In genomic region chr11:6619021-6619745, GRCh38 we compare ENCODE assay signal across 1 cellular context.
TF ChIP-seq lines count a peak whose summit lies in the region.

Gene TPP1 (minus strand): TSS chr11:6619422. CDS start chr11:6619400, 22 bp downstream.

TF ChIP-seq in H1, 55 proteins besides CTCF, POLR2A, EP300 and RAD21 (continued from another document):
- TF ChIP-seq CHD7 (IDR thresholded peaks at IDR 0.05; ENCODE audit: insufficient replicate concordance, low read length) (no peak), JUND (IDR thresholded peaks at IDR 0.05; ENCODE audit: low read length) (no peak), USF2 (IDR thresholded peaks at IDR 0.05; ENCODE audit: low read length) (peak; percentile 99), FOSL1 (IDR thresholded peaks at IDR 0.05; ENCODE audit: insufficient read depth, low read depth, low read length) (no peak), PHF8 (conservative IDR thresholded peaks at IDR 0.05; ENCODE audit: low read depth, low read length) (peak; percentile 75), KDM4A (IDR thresholded peaks at IDR 0.05; ENCODE audit: low read depth, low read length, severe bottlenecking) (peak; percentile 67), CEBPB (IDR thresholded peaks at IDR 0.05; ENCODE audit: low read depth, low read length) (no peak), E2F6 (IDR thresholded peaks at IDR 0.05) (0 out of 2 replicates have a peak, but pooled peaks have one; percentile 26), GABPA (IDR thresholded peaks at IDR 0.05; ENCODE audit: borderline replicate concordance, insufficient read depth, low read length) (no peak), CREB1 (IDR thresholded peaks at IDR 0.05) (peak; percentile 98), NANOG (IDR thresholded peaks at IDR 0.05; ENCODE audit: insufficient read depth, low read depth, low read length, poor library complexity, severe bottlenecking) (no peak), CHD2 (IDR thresholded peaks at IDR 0.05; ENCODE audit: low read length) (0 out of 2 replicates have a peak, but pooled peaks have one; percentile 31), SP1 (IDR thresholded peaks at IDR 0.05; ENCODE audit: low read depth, low read length) (peak; percentile 75), KDM5A (IDR thresholded peaks at IDR 0.05; ENCODE audit: low read length) (no peak; the same call in 1 of the 2 replicates), BCL11A (IDR thresholded peaks at IDR 0.05; ENCODE audit: low read depth in 2 of 2, low read length in 2 of 2) (no peak), ASH2L (IDR thresholded peaks at IDR 0.05; ENCODE audit: low read length) (no peak), YY1 (IDR thresholded peaks at IDR 0.05; ENCODE audit: low read depth, low read length) (no peak), GTF2F1 (IDR thresholded peaks at IDR 0.05; ENCODE audit: borderline replicate concordance, low read depth, low read length) (no peak), POLR2AphosphoS5 (IDR thresholded peaks at IDR 0.05; ENCODE audit: low read depth, low read length) (peak; percentile 86), TBP (IDR thresholded peaks at IDR 0.05; ENCODE audit: low read depth, low read length) (peak; percentile 82), EGR1 (IDR thresholded peaks at IDR 0.05; ENCODE audit: borderline replicate concordance, low read depth, low read length) (no peak), CHD1 (IDR thresholded peaks at IDR 0.05; ENCODE audit: low read depth, low read length) (no peak), HDAC2 (IDR thresholded peaks at IDR 0.05; ENCODE audit: borderline replicate concordance in 1 of 2, low read depth in 2 of 2, low read length in 2 of 2) (0 out of 4 replicates have a peak, but pooled peaks of 1 of the 2 experiments have one; percentile 48), NRF1 (IDR thresholded peaks at IDR 0.05; ENCODE audit: low read depth, low read length) (no peak), JUN (IDR thresholded peaks at IDR 0.05; ENCODE audit: low read depth, low read length) (no peak), MAFK (IDR thresholded peaks at IDR 0.05; ENCODE audit: low read depth, low read length) (peak; percentile 13; the same call in 1 of the 2 replicates), SP2 (IDR thresholded peaks at IDR 0.05; ENCODE audit: low read length) (no peak), RXRA (IDR thresholded peaks at IDR 0.05; ENCODE audit: insufficient read depth, low read depth, low read length) (no peak), TCF12 (IDR thresholded peaks at IDR 0.05; ENCODE audit: low read depth, low read length) (no peak), SIRT6 (IDR thresholded peaks at IDR 0.05; ENCODE audit: low read length) (no peak), EZH2 (IDR thresholded peaks at IDR 0.05; ENCODE audit: low read depth, low read length, severe bottlenecking) (no peak), BACH1 (IDR thresholded peaks at IDR 0.05; ENCODE audit: low read length) (no peak), TAF1 (IDR thresholded peaks at IDR 0.05; ENCODE audit: low read depth, low read length) (peak; percentile 71), RFX5 (IDR thresholded peaks at IDR 0.05; ENCODE audit: borderline replicate concordance, low read depth, low read length) (peak; percentile 100), ATF3 (IDR thresholded peaks at IDR 0.05; ENCODE audit: insufficient read depth, low read depth, low read length) (peak; percentile 99), SAP30 (IDR thresholded peaks at IDR 0.05; ENCODE audit: insufficient read depth, insufficient replicate concordance, low read length) (no peak), ZNF274 (IDR thresholded peaks at IDR 0.05; ENCODE audit: borderline replicate concordance, extremely low read depth, low read length) (no peak), TEAD4 (IDR thresholded peaks at IDR 0.05; ENCODE audit: low read depth, low read length) (no peak), RBBP5 (IDR thresholded peaks at IDR 0.05; ENCODE audit: borderline replicate concordance, low read depth, low read length) (no peak), HDAC6 (IDR thresholded peaks at IDR 0.05; ENCODE audit: low read depth, low read length) (no peak), POU5F1 (IDR thresholded peaks at IDR 0.05; ENCODE audit: low read depth, low read length) (no peak), SIN3A (conservative IDR thresholded peaks at IDR 0.05 in 1 of 2, IDR thresholded peaks at IDR 0.05 in 1 of 2; ENCODE audit: low read depth in 1 of 2, low read length in 2 of 2) (peak; percentile 91 to 97; a peak in 3 of 4 replicates), RNF2 (IDR thresholded peaks at IDR 0.05; ENCODE audit: borderline replicate concordance, low read depth, low read length, missing control alignments, poor library complexity, severe bottlenecking) (no peak), KDM1A (IDR thresholded peaks at IDR 0.05; ENCODE audit: borderline replicate concordance, low read length) (no peak)
- TF ChIP-seq, protein P1, sequence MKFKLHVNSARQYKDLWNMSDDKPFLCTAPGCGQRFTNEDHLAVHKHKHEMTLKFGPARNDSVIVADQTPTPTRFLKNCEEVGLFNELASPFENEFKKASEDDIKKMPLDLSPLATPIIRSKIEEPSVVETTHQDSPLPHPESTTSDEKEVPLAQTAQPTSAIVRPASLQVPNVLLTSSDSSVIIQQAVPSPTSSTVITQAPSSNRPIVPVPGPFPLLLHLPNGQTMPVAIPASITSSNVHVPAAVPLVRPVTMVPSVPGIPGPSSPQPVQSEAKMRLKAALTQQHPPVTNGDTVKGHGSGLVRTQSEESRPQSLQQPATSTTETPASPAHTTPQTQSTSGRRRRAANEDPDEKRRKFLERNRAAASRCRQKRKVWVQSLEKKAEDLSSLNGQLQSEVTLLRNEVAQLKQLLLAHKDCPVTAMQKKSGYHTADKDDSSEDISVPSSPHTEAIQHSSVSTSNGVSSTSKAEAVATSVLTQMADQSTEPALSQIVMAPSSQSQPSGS (IDR thresholded peaks at IDR 0.05; ENCODE audit: low read length): peak; percentile 31; the same call in 1 of the 2 replicates
- TF ChIP-seq, protein P2, sequence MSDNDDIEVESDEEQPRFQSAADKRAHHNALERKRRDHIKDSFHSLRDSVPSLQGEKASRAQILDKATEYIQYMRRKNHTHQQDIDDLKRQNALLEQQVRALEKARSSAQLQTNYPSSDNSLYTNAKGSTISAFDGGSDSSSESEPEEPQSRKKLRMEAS (IDR thresholded peaks at IDR 0.05): no peak; the same call in 1 of the 2 replicates
